Comparison of ENCODE assay signal across 9 cellular contexts in genomic region chr12:49323524-49324097, GRCh38. TPM values are rescaled to one million over a fixed set of nuclear protein-coding genes. Genes with fewer than 3 reads are reported as not detected.
DNase-seq lines count a peak whose midpoint lies in the region; ATAC-seq, FAIRE-seq and TF ChIP-seq lines count a peak whose summit lies in the region.
"Had no signal": no experiment of that assay in that cellular context is flagged by ENCODE, and none has a peak within 500 bp of the region (broad histone marks: within the 10 kb centered on the region; RNA-seq: fewer than 3 reads in every experiment).

No MANE protein-coding gene starts in this region.

- peak overlapping the region; percentile 98 for H3K4me2 ChIP-seq in MM.1S (ENCODE audit: low read depth, low read length)
- peak overlapping the region; percentile 98 to 100 for H3K4me2 ChIP-seq in H1 (ENCODE audit: insufficient read depth in 1 of 2, low read depth in 2 of 2, low read length in 2 of 2)
- peak overlapping the region; percentile 70 for H3K4me2 ChIP-seq in neuronal stem cell (ENCODE audit: insufficient read depth, low read length, poor library complexity, severe bottlenecking)

- WGBS in H1 (ENCODE audit: extremely low coverage in 1 of 2, insufficient coverage in 1 of 2, insufficient read length in 1 of 2, insufficient replicate concordance in 2 of 2, low coverage in 1 of 2, low lambda C conversion rate in 2 of 2, missing lambda C conversion rate in 1 of 2), 2 experiments: 19% methylated on average over 19 of the region's 19 CpGs; no CpG with 5 or more reads in 1 of the 2 experiments
- WGBS in neuronal stem cell (ENCODE audit: extremely low coverage in 2 of 2, insufficient read length in 2 of 2, insufficient replicate concordance in 1 of 2), 2 donors: no CpG with 5 or more reads among the region's 19 CpGs

- no peak overlapping the region for H3K23ac ChIP-seq in H1 (ENCODE audit: insufficient read length)
- peak overlapping the region; percentile 8 for H3K23ac ChIP-seq in neuronal stem cell (ENCODE audit: low read depth, low read length, poor library complexity)

- H2AK5ac ChIP-seq in H1 (ENCODE audit: low read depth, low read length) (no peak overlapping the region), neuronal stem cell (ENCODE audit: low read depth, low read length) (peak overlapping the region; percentile 40)

- H4K8ac ChIP-seq in H1 (ENCODE audit: extremely low read depth, insufficient read depth, low read length) (no peak overlapping the region; the same call in 1 of the 2 replicates), neuronal stem cell (ENCODE audit: low read depth, low read length) (no peak overlapping the region)

- H4K5ac ChIP-seq in H1 (ENCODE audit: insufficient read length, low read depth, low read length): peak overlapping the region; percentile 72

- no peak overlapping the region for H2BK20ac ChIP-seq in H1 (ENCODE audit: low read length)

- H3K4me1 Mint-ChIP-seq in CD4-positive, alpha-beta T cell (ENCODE audit: low read depth): peaks cover 19% of the 10 kb centered on the region

- no peaks in the 10 kb centered on the region for H3K27me3 ChIP-seq in CD4-positive, alpha-beta T cell (ENCODE audit: control insufficient read depth, insufficient read depth, low read length)
- H3K27me3 ChIP-seq in MM.1S (replicated peaks; ENCODE audit: insufficient read depth, low read length): no peaks in the 10 kb centered on the region
- no peaks in the 10 kb centered on the region for H3K27me3 ChIP-seq in H1 (replicated peaks in 1 of 4; ENCODE audit: control insufficient read depth in 3 of 4, extremely low read depth in 1 of 4, insufficient read depth in 3 of 4, low read length in 3 of 4)
- peaks cover 0 to 6% (median 0%) of the 10 kb centered on the region in 3 experiments for H3K27me3 ChIP-seq in neuronal stem cell (ENCODE audit: control insufficient read depth in 3 of 3, insufficient read depth in 3 of 3, low read depth in 1 of 3, low read length in 3 of 3)

- ATAC-seq in CD4-positive, alpha-beta T cell (ENCODE audit: poor library complexity): no peak

- H2BK5ac ChIP-seq in H1 (ENCODE audit: low read depth, low read length) (peak overlapping the region; percentile 18; the same call in 1 of the 2 replicates), neuronal stem cell (ENCODE audit: low read length) (peak overlapping the region; percentile 88)

- no peak overlapping the region for H3K14ac ChIP-seq in H1 (ENCODE audit: insufficient read length)
- no peak overlapping the region for H3K14ac ChIP-seq in neuronal stem cell (ENCODE audit: low read length)

- H3K4me3 ChIP-seq in MM.1S (ENCODE audit: low read length) (peak overlapping the region; percentile 93), H1 (ENCODE audit: extremely low read depth in 1 of 4, insufficient read depth in 2 of 4, low read depth in 3 of 4, low read length in 4 of 4) (peak overlapping the region; percentile 87 to 96 (median 90)), neuronal stem cell (ENCODE audit: low read length in 2 of 2) (peak overlapping the region; percentile 81 to 86)

- H3K4me1 ChIP-seq in MM.1S (ENCODE audit: low read length) (peaks cover 8% of the 10 kb centered on the region), H1 (replicated peaks in 1 of 4; ENCODE audit: control insufficient read depth in 3 of 4, insufficient read depth in 4 of 4, low read length in 3 of 4) (peaks cover 4 to 13% (median 6%) of the 10 kb centered on the region in 4 experiments; a peak in 6 of 7 replicates), neuronal stem cell (ENCODE audit: control insufficient read depth in 2 of 2, insufficient read depth in 1 of 2, low read depth in 1 of 2, low read length in 2 of 2) (peaks cover 9% of the 10 kb centered on the region in 2 donors)

- FAIRE-seq in H1 (lab: Jason Lieb, UNC): no peak

- H3K56ac ChIP-seq in H1 (replicated peaks; ENCODE audit: insufficient read length, low read depth, low read length): peak overlapping the region; percentile 89

- no peak for DNase-seq in CD4-positive, alpha-beta T cell
- DNase-seq in MM.1S (no peak), H1 (ENCODE audit: low read depth in 1 of 2, low spot score in 2 of 2) (no peak), neuronal stem cell (ENCODE audit: low spot score) (no peak), HuH-7 (ENCODE audit: low spot score) (no peak), NCI-H2081 treated with DMSO at 0.1 percent for 48 hours (lab: John Stamatoyannopoulos, UW) (no peak), NAMALWA (ENCODE audit: low spot score) (no peak), germinal center (ENCODE audit: low spot score) (no peak)

- CTCF ChIA-PET in CD4-positive, alpha-beta T cell (lab: Charles Lee): interaction anchor here (0.8 to 3.1 kb wide), 5 partner anchors 8 to 257 kb away, joined by 4 to 19 read pairs (median 6); partner anchors contain the start of genes DNAJC22 and SPATS2
- CTCF ChIA-PET in H1 (lab: Charles Lee; ENCODE audit: partially characterized antibody): interaction anchor here (1.1 to 9.2 kb wide), 13 partner anchors 9 to 260 kb away, joined by 3 to 76 read pairs (median 5); partner anchors contain the start of genes C1QL4, DNAJC22 and PRPH

- H3K18ac ChIP-seq in H1 (ENCODE audit: extremely low read depth, low read length) (peak overlapping the region; percentile 48; the same call in 1 of the 2 replicates), neuronal stem cell (ENCODE audit: low read length) (peak overlapping the region; percentile 73)

- H2BK15ac ChIP-seq in H1 (ENCODE audit: low read length) (no peak overlapping the region), neuronal stem cell (ENCODE audit: low read length) (no peak overlapping the region)

- no peak overlapping the region for H4K91ac ChIP-seq in H1 (replicated peaks; ENCODE audit: insufficient read length, low read length)
- no peak overlapping the region for H4K91ac ChIP-seq in neuronal stem cell (ENCODE audit: low read depth, low read length, poor library complexity)

- peaks cover 7% of the 10 kb centered on the region; the same call in 1 of the 2 replicates for H3K23me2 ChIP-seq in H1 (ENCODE audit: low read depth, low read length)

- no peaks in the 10 kb centered on the region; the same call in 1 of the 2 replicates for H3F3A ChIP-seq in MM.1S (ENCODE audit: insufficient read depth, low read length)

- H3K36me3 ChIP-seq in MM.1S (replicated peaks; ENCODE audit: insufficient read depth, low read length) (peaks cover 4% of the 10 kb centered on the region; the same call in 1 of the 2 replicates), H1 (ENCODE audit: control insufficient read depth in 2 of 4, insufficient read depth in 4 of 4, low read length in 3 of 4) (peaks cover 0 to 21% (median 10%) of the 10 kb centered on the region in 4 experiments; a peak in 6 of 8 replicates), neuronal stem cell (replicated peaks in 1 of 2; ENCODE audit: control insufficient read depth in 2 of 2, insufficient read depth in 2 of 2, low read length in 2 of 2) (peaks cover 21 to 42% of the 10 kb centered on the region in 2 donors)

- H3K9me3 ChIP-seq in CD4-positive, alpha-beta T cell (ENCODE audit: control insufficient read depth, low read length): no peaks in the 10 kb centered on the region
- no peaks in the 10 kb centered on the region for H3K9me3 ChIP-seq in MM.1S (replicated peaks; ENCODE audit: insufficient read depth, low read length)
- H3K9me3 ChIP-seq in H1 (ENCODE audit: insufficient read depth in 2 of 2, low read depth in 1 of 2, low read length in 1 of 2): no peaks in the 10 kb centered on the region
- H3K9me3 ChIP-seq in neuronal stem cell (replicated peaks in 1 of 2; ENCODE audit: control insufficient read depth in 2 of 2, insufficient read depth in 1 of 2, low read depth in 1 of 2, low read length in 2 of 2): no peaks in the 10 kb centered on the region

- no peaks in the 10 kb centered on the region for H3K36me3 Mint-ChIP-seq in CD4-positive, alpha-beta T cell (ENCODE audit: low read depth)

- no peaks in the 10 kb centered on the region for H3K9me2 ChIP-seq in MM.1S (replicated peaks; ENCODE audit: insufficient read depth, low read length)

- peak overlapping the region; percentile 90 for H3K4me3 Mint-ChIP-seq in CD4-positive, alpha-beta T cell

- H2BK120ac ChIP-seq in H1 (replicated peaks; ENCODE audit: low read depth, low read length): no peak overlapping the region
- no peak overlapping the region for H2BK120ac ChIP-seq in neuronal stem cell (ENCODE audit: low read depth, low read length)

- POLR2A ChIA-PET in CD4-positive, alpha-beta T cell (lab: Charles Lee): interaction anchor here (0.6 to 1.9 kb wide), 14 partner anchors 8 to 418 kb away, joined by 3 to 22 read pairs (median 4); partner anchors contain the start of genes C1QL4, DNAJC22, SPATS2 and TMBIM6
- POLR2A ChIA-PET in H1 (lab: Charles Lee; ENCODE audit: partially characterized antibody): interaction anchor here (0.8 to 4.6 kb wide), 11 partner anchors 10 to 349 kb away, joined by 3 to 37 read pairs (median 4); partner anchors contain the start of genes DNAJC22 and PRPH

- peak overlapping the region; percentile 95 for H2AFZ ChIP-seq in MM.1S (ENCODE audit: low read length)
- peak overlapping the region; percentile 95 for H2AFZ ChIP-seq in H1 (ENCODE audit: low read length)
- peak overlapping the region; percentile 87 for H2AFZ ChIP-seq in neuronal stem cell (ENCODE audit: low read length)

- H3K79me1 ChIP-seq in H1 (ENCODE audit: low read depth, low read length): no peaks in the 10 kb centered on the region; the same call in 1 of the 2 replicates
- H3K79me1 ChIP-seq in neuronal stem cell (ENCODE audit: low read depth, low read length): peaks cover 10% of the 10 kb centered on the region

- no peaks in the 10 kb centered on the region for H3K27me3 Mint-ChIP-seq in CD4-positive, alpha-beta T cell

- no peak for TF ChIP-seq CTCF in CD4-positive, alpha-beta T cell (IDR thresholded peaks at IDR 0.05)
- no peak for TF ChIP-seq CTCF in MM.1S (IDR thresholded peaks at IDR 0.05; ENCODE audit: low read length)
- no peak for TF ChIP-seq CTCF in H1 (IDR thresholded peaks at IDR 0.05; ENCODE audit: control extremely low read depth in 1 of 3, insufficient read depth in 1 of 3, low read depth in 1 of 3, low read length in 3 of 3)

- intact Hi-C loops in CD4-positive, alpha-beta T cell (cut with DNase I, micrococcal nuclease): loop anchor here (1.0 to 5.0 kb wide), 2 partner anchors 14 to 191 kb away; partner anchors contain the start of genes C1QL4 (in 1 of the 2) and TUBA1B (in 1 of the 2)

- 0 out of 3 replicates have a peak, but pooled peaks of 1 of the 2 experiments have one; percentile 2 for TF ChIP-seq POLR2A in H1 (IDR thresholded peaks at IDR 0.05; ENCODE audit: control extremely low read depth in 1 of 2, low read depth in 2 of 2, low read length in 2 of 2)

- peaks cover 13% of the 10 kb centered on the region for H3K79me2 ChIP-seq in MM.1S (ENCODE audit: low read length)
- H3K79me2 ChIP-seq in H1 (ENCODE audit: control insufficient read depth in 1 of 2, insufficient read depth in 2 of 2, low read length in 2 of 2): peaks cover 0 to 6% of the 10 kb centered on the region in 2 experiments; a peak in 1 of 4 replicates

- H3K9ac ChIP-seq in MM.1S (ENCODE audit: low read length) (peak overlapping the region; percentile 69), H1 (replicated peaks in 1 of 4; ENCODE audit: extremely low read depth in 1 of 4, low read depth in 3 of 4, low read length in 3 of 4) (peak overlapping the region; percentile 76 to 94 (median 82)), neuronal stem cell (ENCODE audit: low read depth, low read length, poor library complexity) (peak overlapping the region; percentile 93)

- H4K20me1 ChIP-seq in MM.1S (ENCODE audit: insufficient read depth, low read length): no peaks in the 10 kb centered on the region
- no peaks in the 10 kb centered on the region for H4K20me1 ChIP-seq in H1 (replicated peaks in 1 of 2; ENCODE audit: control insufficient read depth in 1 of 2, insufficient read depth in 2 of 2, low read length in 2 of 2)

- H2BK12ac ChIP-seq in H1 (ENCODE audit: low read depth, low read length) (no peak overlapping the region), neuronal stem cell (ENCODE audit: low read length) (no peak overlapping the region)

- H3K9me3 Mint-ChIP-seq in CD4-positive, alpha-beta T cell: no peaks in the 10 kb centered on the region

- peak overlapping the region; percentile 56 for H3K27ac Mint-ChIP-seq in CD4-positive, alpha-beta T cell

- TF ChIP-seq EP300 in H1 (IDR thresholded peaks at IDR 0.05; ENCODE audit: borderline replicate concordance in 1 of 2, low read depth in 2 of 2, low read length in 2 of 2): no peak

- no peak for TF ChIP-seq RAD21 in H1 (IDR thresholded peaks at IDR 0.05 in 1 of 2, conservative IDR thresholded peaks at IDR 0.05 in 1 of 2; ENCODE audit: low read depth in 2 of 2, low read length in 2 of 2)

- no peak overlapping the region for H3K27ac ChIP-seq in CD4-positive, alpha-beta T cell (ENCODE audit: low read depth, low read length)
- H3K27ac ChIP-seq in MM.1S (ENCODE audit: low read length) (peak overlapping the region; percentile 22; the same call in 1 of the 2 replicates), H1 (ENCODE audit: low read depth, low read length) (peak overlapping the region; percentile 66), neuronal stem cell (replicated peaks; ENCODE audit: low read length) (no peak overlapping the region)

- no peak overlapping the region for H3K4ac ChIP-seq in H1 (replicated peaks; ENCODE audit: insufficient read length, low read depth, low read length)
- H3K4ac ChIP-seq in neuronal stem cell (ENCODE audit: low read length): no peak overlapping the region

RNA-seq across cellular contexts. Expression of gene TROAP, which starts 0.6 kb away (rescaled TPM):
- under 1 TPM; 0.30 to 0.31 TPM for total RNA-seq in CD4-positive, alpha-beta T cell
- total RNA-seq in H1 (2021; fragmentation: NEBNext Ultra II Directional; extraction: Animal tissue kit (Norgen Biotek cat#: 25700)): 52.0 and 54.0 TPM in 2 replicates
- 36.7 and 54.7 TPM in 2 replicates for polyA plus RNA-seq in H1 (2011; rRNA removed)
- polyA plus RNA-seq in H1 (2011; cell fraction: cytosol; rRNA removed): 46.2 TPM
- polyA plus RNA-seq in H1 (2011; cell fraction: nucleus; rRNA removed): 206 TPM
- 52.5 to 76.4 TPM (median 67.7 TPM) in 4 replicates for polyA plus RNA-seq in H1 (2012, experiment 1 of 2)
- 60.0 TPM for polyA plus RNA-seq in H1 (2012, experiment 2 of 2)
- polyA plus RNA-seq in H1 (2013, experiment 1 of 2): 69.0 TPM
- polyA plus RNA-seq in H1 (2013, experiment 2 of 2): 61.6 TPM
- 32.9 and 39.5 TPM in 2 replicates for polyA minus RNA-seq in H1 (2011; rRNA and poly(A)+ RNA removed)
- 31.2 TPM for polyA minus RNA-seq in H1 (2011; cell fraction: cytosol; rRNA and poly(A)+ RNA removed)
- 58.6 TPM for polyA minus RNA-seq in H1 (2011; cell fraction: nucleus; rRNA and poly(A)+ RNA removed)
- polyA plus RNA-seq in neuronal stem cell (2013, experiment 1 of 2): 82.7 TPM
- 77.4 TPM for polyA plus RNA-seq in neuronal stem cell (2013, experiment 2 of 2)

RNA-seq across cellular contexts. Expression of gene C1QL4, which starts 13.4 kb away (rescaled TPM):
- not detected for total RNA-seq in CD4-positive, alpha-beta T cell
- total RNA-seq in H1 (2021; fragmentation: NEBNext Ultra II Directional; extraction: Animal tissue kit (Norgen Biotek cat#: 25700)): 0.28 and 0.59 TPM in 2 replicates
- polyA plus RNA-seq in H1 (2011; rRNA removed): 0.63 and 0.77 TPM in 2 replicates
- 1.00 TPM for polyA plus RNA-seq in H1 (2011; cell fraction: cytosol; rRNA removed)
- 1.4 TPM for polyA plus RNA-seq in H1 (2011; cell fraction: nucleus; rRNA removed)
- polyA plus RNA-seq in H1 (2012, experiment 1 of 2): 0.54 to 0.74 TPM (median 0.65 TPM) in 4 replicates
- polyA plus RNA-seq in H1 (2012, experiment 2 of 2): 0.34 TPM
- polyA plus RNA-seq in H1 (2013, experiment 1 of 2): 0.30 TPM
- polyA plus RNA-seq in H1 (2013, experiment 2 of 2): 0.22 TPM
- not detected in 2 replicates for polyA minus RNA-seq in H1 (2011; rRNA and poly(A)+ RNA removed)
- polyA minus RNA-seq in H1 (2011; cell fraction: cytosol; rRNA and poly(A)+ RNA removed): not detected
- polyA minus RNA-seq in H1 (2011; cell fraction: nucleus; rRNA and poly(A)+ RNA removed): 0.70 TPM
- polyA plus RNA-seq in neuronal stem cell (2013, experiment 1 of 2): 0.77 TPM
- 0.84 TPM for polyA plus RNA-seq in neuronal stem cell (2013, experiment 2 of 2)
- total RNA-seq: glomerular endothelial cell had no signal

RNA-seq across cellular contexts. Expression of gene DNAJC22, which starts 23.1 kb away (rescaled TPM):
- not detected for total RNA-seq in CD4-positive, alpha-beta T cell
- 0.13 and 0.39 TPM in 2 replicates for total RNA-seq in H1 (2021; fragmentation: NEBNext Ultra II Directional; extraction: Animal tissue kit (Norgen Biotek cat#: 25700))
- polyA plus RNA-seq in H1 (2011; rRNA removed): 0.19 and 0.20 TPM in 2 replicates
- 0.19 TPM for polyA plus RNA-seq in H1 (2011; cell fraction: cytosol; rRNA removed)
- 0.39 TPM for polyA plus RNA-seq in H1 (2011; cell fraction: nucleus; rRNA removed)
- 0.05 to 0.51 TPM (median 0.25 TPM) in 4 replicates for polyA plus RNA-seq in H1 (2012, experiment 1 of 2)
- not detected for polyA plus RNA-seq in H1 (2012, experiment 2 of 2)
- polyA plus RNA-seq in H1 (2013, experiment 1 of 2): 0.24 TPM
- 0.48 TPM for polyA plus RNA-seq in H1 (2013, experiment 2 of 2)
- 0.22 and 0.50 TPM in 2 replicates for polyA minus RNA-seq in H1 (2011; rRNA and poly(A)+ RNA removed)
- polyA minus RNA-seq in H1 (2011; cell fraction: cytosol; rRNA and poly(A)+ RNA removed): not detected
- polyA minus RNA-seq in H1 (2011; cell fraction: nucleus; rRNA and poly(A)+ RNA removed): 0.40 TPM
- polyA plus RNA-seq in neuronal stem cell (2013, experiment 1 of 2): 0.14 TPM
- 0.12 TPM for polyA plus RNA-seq in neuronal stem cell (2013, experiment 2 of 2)

RNA-seq across cellular contexts. Expression of gene PRPH, which starts 28.7 kb away (rescaled TPM):
- under 1 TPM in 1 of 2 experiments, not detected in 1; 0.56 TPM for total RNA-seq in CD4-positive, alpha-beta T cell
- total RNA-seq in H1 (2021; fragmentation: NEBNext Ultra II Directional; extraction: Animal tissue kit (Norgen Biotek cat#: 25700)): 0.96 and 1.4 TPM in 2 replicates
- polyA plus RNA-seq in H1 (2011; rRNA removed): 0.79 and 1.1 TPM in 2 replicates
- polyA plus RNA-seq in H1 (2011; cell fraction: cytosol; rRNA removed): 0.81 TPM
- 1.9 TPM for polyA plus RNA-seq in H1 (2011; cell fraction: nucleus; rRNA removed)
- polyA plus RNA-seq in H1 (2012, experiment 1 of 2): 0.51 to 1.3 TPM (median 0.68 TPM) in 4 replicates
- 1.1 TPM for polyA plus RNA-seq in H1 (2012, experiment 2 of 2)
- polyA plus RNA-seq in H1 (2013, experiment 1 of 2): 0.36 TPM
- polyA plus RNA-seq in H1 (2013, experiment 2 of 2): 0.37 TPM
- polyA minus RNA-seq in H1 (2011; rRNA and poly(A)+ RNA removed): 0.17 and 1.8 TPM in 2 replicates
- not detected for polyA minus RNA-seq in H1 (2011; cell fraction: cytosol; rRNA and poly(A)+ RNA removed)
- polyA minus RNA-seq in H1 (2011; cell fraction: nucleus; rRNA and poly(A)+ RNA removed): not detected
- 0.11 TPM for polyA plus RNA-seq in neuronal stem cell (2013, experiment 1 of 2)
- polyA plus RNA-seq in neuronal stem cell (2013, experiment 2 of 2): 0.07 TPM
- total RNA-seq: glomerular endothelial cell had no signal

RNA-seq across cellular contexts. Expression of gene SPATS2, which starts 43.7 kb away (rescaled TPM):
- 1 to 10 TPM; 6.1 to 6.4 TPM for total RNA-seq in CD4-positive, alpha-beta T cell
- total RNA-seq in H1 (2021; fragmentation: NEBNext Ultra II Directional; extraction: Animal tissue kit (Norgen Biotek cat#: 25700)): 21.3 and 24.5 TPM in 2 replicates
- polyA plus RNA-seq in H1 (2011; rRNA removed): 12.7 and 19.2 TPM in 2 replicates
- polyA plus RNA-seq in H1 (2011; cell fraction: cytosol; rRNA removed): 20.5 TPM
- 19.1 TPM for polyA plus RNA-seq in H1 (2011; cell fraction: nucleus; rRNA removed)
- 17.1 to 25.9 TPM (median 19.6 TPM) in 4 replicates for polyA plus RNA-seq in H1 (2012, experiment 1 of 2)
- 4.6 TPM for polyA plus RNA-seq in H1 (2012, experiment 2 of 2)
- 25.8 TPM for polyA plus RNA-seq in H1 (2013, experiment 1 of 2)
- 29.1 TPM for polyA plus RNA-seq in H1 (2013, experiment 2 of 2)
- 35.2 and 47.9 TPM in 2 replicates for polyA minus RNA-seq in H1 (2011; rRNA and poly(A)+ RNA removed)
- polyA minus RNA-seq in H1 (2011; cell fraction: cytosol; rRNA and poly(A)+ RNA removed): 26.9 TPM
- 26.4 TPM for polyA minus RNA-seq in H1 (2011; cell fraction: nucleus; rRNA and poly(A)+ RNA removed)
- 52.9 TPM for polyA plus RNA-seq in neuronal stem cell (2013, experiment 1 of 2)
- polyA plus RNA-seq in neuronal stem cell (2013, experiment 2 of 2): 53.9 TPM

Comparison
In these comparisons a context has a peak if more than half of its experiments do, and no peak if none do; other contexts are left out.
1. H3K27ac ChIP-seq: peak in MM.1S (single experiment) and H1 (single experiment); none in CD4-positive, alpha-beta T cell (single experiment) and neuronal stem cell (single experiment).
2. RNA of gene TROAP, which starts 0.6 kb away (total RNA-seq): 52.0 to 54.0 TPM in H1; 0.30 to 0.31 TPM in CD4-positive, alpha-beta T cell; every median in the first group is over 10 times any median in the second.
3. Peak in every context shown above with its lines, with median percentiles within 50 percentile points of each other: H2AFZ ChIP-seq, H3K4me2 ChIP-seq, H3K4me3 ChIP-seq and H3K9ac ChIP-seq.